In genomic region chr1:207891148-207891547, GRCh38 we compare ENCODE assay signal across 14 cellular contexts. TPM values are rescaled to one million over a fixed set of nuclear protein-coding genes. Genes with fewer than 3 reads are reported as not detected.
DNase-seq lines count a peak whose midpoint lies in the region; ATAC-seq and TF ChIP-seq lines count a peak whose summit lies in the region.
"Had no signal": no experiment of that assay in that cellular context is flagged by ENCODE, and none has a peak within 500 bp of the region (broad histone marks: within the 10 kb centered on the region; RNA-seq: fewer than 3 reads in every experiment).

No MANE protein-coding gene starts in this region.

- no peak overlapping the region for H3K27ac Mint-ChIP-seq in progenitor cell of endocrine pancreas
- H3K27ac Mint-ChIP-seq: activated CD4-positive, alpha-beta memory T cell treated with anti-CD3 and anti-CD28 coated beads for 36 hours had no signal

- peak overlapping the region; percentile 60 to 98 (median 85) for H3K27ac ChIP-seq in heart right ventricle
- H3K27ac ChIP-seq in ovary, result peak overlapping the region; percentile 26 to 68
- peak overlapping the region; percentile 85 for H3K27ac ChIP-seq in vagina
- H3K27ac ChIP-seq in WERI-Rb-1, result no peak overlapping the region
- H3K27ac ChIP-seq: PC-9 had no signal

- H3K27me3 Mint-ChIP-seq in progenitor cell of endocrine pancreas, result peaks cover 38% of the 10 kb centered on the region

- H3K9me3 Mint-ChIP-seq in progenitor cell of endocrine pancreas (ENCODE audit: low read depth), result no peaks in the 10 kb centered on the region
- H3K9me3 Mint-ChIP-seq: activated CD4-positive, alpha-beta memory T cell treated with anti-CD3 and anti-CD28 coated beads for 36 hours; central memory CD8-positive, alpha-beta T cell had no signal

- no peaks in the 10 kb centered on the region for H3K9me3 ChIP-seq in heart right ventricle
- no peaks in the 10 kb centered on the region for H3K9me3 ChIP-seq in ovary
- no peaks in the 10 kb centered on the region for H3K9me3 ChIP-seq in vagina
- H3K9me3 ChIP-seq in WERI-Rb-1 (ENCODE audit: severe bottlenecking), result no peaks in the 10 kb centered on the region

- H3K36me3 ChIP-seq in heart right ventricle (peaks cover 0 to 70% (median 6%) of the 10 kb centered on the region in 9 donors), ovary (no peaks in the 10 kb centered on the region), vagina (no peaks in the 10 kb centered on the region), WERI-Rb-1 (no peaks in the 10 kb centered on the region)

- H3K4me1 ChIP-seq in heart right ventricle (peaks cover 36 to 100% (median 81%) of the 10 kb centered on the region in 9 donors), ovary (ENCODE audit: insufficient read depth) (peaks cover 17% of the 10 kb centered on the region), vagina (peaks cover 60% of the 10 kb centered on the region)

- H3K36me3 Mint-ChIP-seq in progenitor cell of endocrine pancreas (ENCODE audit: insufficient read depth), result no peaks in the 10 kb centered on the region
- H3K36me3 Mint-ChIP-seq: activated CD4-positive, alpha-beta memory T cell treated with anti-CD3 and anti-CD28 coated beads for 36 hours had no signal

- DNase-seq in heart right ventricle (no peak), Right ventricle myocardium inferior (ENCODE audit: missing footprints) (no peak), ecto neural progenitor cell (ENCODE audit: low spot score) (peak; percentile 1), ovary (peak in 1 of 5 donors; percentile 18), vagina (ENCODE audit: extremely low spot score in 2 of 2) (peak in 1 of 2 donors; percentile 82), progenitor cell of endocrine pancreas (ENCODE audit: low spot score, unreplicated experiment) (no peak), WERI-Rb-1 (no peak), GM19238 (ENCODE audit: insufficient read length, low spot score) (no peak)
- DNase-seq: activated CD4-positive, alpha-beta memory T cell treated with anti-CD3 and anti-CD28 coated beads for 36 hours; activated effector memory CD4-positive, alpha-beta T cell treated with anti-CD3 and anti-CD28 coated beads, Interleukin-2, amount 50 U/mL, for 16 hours; NCI-H2227 treated with DMSO at 0.1 percent for 48 hours; PC-9 had no signal

- TF ChIP-seq CTCF in heart right ventricle (IDR thresholded peaks at IDR 0.05) (no peak), ovary (IDR thresholded peaks at IDR 0.05) (no peak), vagina (IDR thresholded peaks at IDR 0.05) (no peak), progenitor cell of endocrine pancreas (IDR thresholded peaks at IDR 0.05; ENCODE audit: unreplicated experiment) (no peak), WERI-Rb-1 (IDR thresholded peaks at IDR 0.05; ENCODE audit: low read depth, low read length) (no peak)

- H3K4me1 Mint-ChIP-seq in progenitor cell of endocrine pancreas (ENCODE audit: low read depth), result no peaks in the 10 kb centered on the region
- H3K4me1 Mint-ChIP-seq: central memory CD8-positive, alpha-beta T cell had no signal

- TF ChIP-seq EP300 in ovary (IDR thresholded peaks at IDR 0.05), result no peak

- no peak for ATAC-seq in heart right ventricle
- no peak for ATAC-seq in Right ventricle myocardium inferior

- intact Hi-C loops in heart right ventricle (cut with DNase I), result loop anchor here in 1 of 10 donors (2.0 kb wide), 1 partner anchor 18 kb away; no protein-coding TSS in a partner anchor
- intact Hi-C loops in Right ventricle myocardium inferior (cut with DNase I), result no loop called here
- intact Hi-C loops in ovary (cut with DNase I), result no loop called here
- intact Hi-C loops in vagina (cut with DNase I), result no loop called here

- WGBS in heart right ventricle, 2 donors, result 74 to 81% methylated on average over 6 of the region's 6 CpGs
- WGBS in ovary, 3 donors, result 78 to 90% (median 83%) methylated on average over 6 of the region's 6 CpGs

- TF ChIP-seq POLR2A in ovary (IDR thresholded peaks at IDR 0.05) (no peak), vagina (IDR thresholded peaks at IDR 0.05) (no peak)

- H3K27me3 ChIP-seq in heart right ventricle (no peaks in the 10 kb centered on the region), ovary (no peaks in the 10 kb centered on the region), vagina (no peaks in the 10 kb centered on the region), WERI-Rb-1 (ENCODE audit: insufficient read depth, low read depth, severe bottlenecking) (no peaks in the 10 kb centered on the region)

- H3K4me3 Mint-ChIP-seq in progenitor cell of endocrine pancreas (ENCODE audit: low read depth), result no peak overlapping the region
- H3K4me3 Mint-ChIP-seq: activated CD4-positive, alpha-beta memory T cell treated with anti-CD3 and anti-CD28 coated beads for 36 hours; central memory CD8-positive, alpha-beta T cell had no signal

- H3K4me3 ChIP-seq in heart right ventricle, result no peak overlapping the region
- H3K4me3 ChIP-seq in ovary, result no peak overlapping the region
- no peak overlapping the region for H3K4me3 ChIP-seq in vagina
- H3K4me3 ChIP-seq in WERI-Rb-1 (ENCODE audit: low read depth, low read length), result no peak overlapping the region
- H3K4me3 ChIP-seq: PC-9 had no signal

RNA-seq across cellular contexts. Expression of gene CD34, which starts 19.8 kb away (rescaled TPM):
- total RNA-seq in heart right ventricle (10 to 100 TPM; 44.7 to 97.0 (median 59.2) TPM), Right ventricle myocardium inferior (84.8 TPM), ovary (10 to 100 TPM; 12.6 to 42.1 (median 21.9) TPM), vagina (57.5 TPM), progenitor cell of endocrine pancreas (0.07 TPM in 1 of 2 replicates, not detected in the other)
- polyA plus RNA-seq in heart right ventricle (10 to 100 TPM; 38.8 to 48.0 TPM), ovary (100 to 1,000 TPM in 1 of 2 donors, 10 to 100 TPM in 1; 50.8 to 146 TPM)
- total RNA-seq: A673; activated CD4-positive, alpha-beta memory T cell treated with anti-CD3 and anti-CD28 coated beads for 36 hours; PC-9 had no signal

Comparison
In these comparisons a context has a peak if more than half of its experiments do, and no peak if none do; other contexts are left out.
1. RNA of gene CD34, which starts 19.8 kb away (total RNA-seq): 84.8 TPM in Right ventricle myocardium inferior (single experiment), 44.7 to 97.0 TPM in heart right ventricle, 57.5 TPM in vagina (single experiment) and 12.6 to 42.1 TPM in ovary; 0.07 TPM in progenitor cell of endocrine pancreas; every median in the first group is over 10 times any median in the second.